ENCODE assay signal across 23 cellular contexts in the genomic region with DNA sequence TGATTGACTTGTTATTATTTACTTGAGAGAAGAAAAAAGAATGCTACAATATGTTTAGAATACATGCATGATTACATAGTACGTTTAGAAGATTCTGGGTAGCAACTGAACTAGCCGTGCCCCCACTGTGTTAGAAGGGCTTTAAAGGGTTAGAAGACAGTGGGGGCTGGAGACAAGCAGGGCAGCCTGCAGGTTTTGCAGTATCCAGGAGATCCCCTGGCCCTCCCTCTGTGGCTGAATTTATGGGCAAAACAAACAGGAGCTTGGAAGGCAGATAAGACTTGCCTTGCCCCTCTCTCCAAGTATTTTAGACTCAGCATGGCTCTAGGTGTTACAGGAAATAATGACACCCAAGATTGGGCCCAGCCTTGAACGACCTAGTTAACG.
"Had no signal": no experiment of that assay in that cellular context is flagged by ENCODE, and none has a peak within 500 bp of the region (broad histone marks: within the 10 kb centered on the region; RNA-seq: fewer than 3 reads in every experiment).

No MANE protein-coding gene starts in this region.

- H3K4me3 Mint-ChIP-seq: dendritic cell treated with granulocyte-macrophage colony-stimulating factor and Interleukin-4, amounts not matched to agents 40 ng/mL and 50 ng/mL, for 4 days; immature natural killer cell; mesothelial cell of epicardium; nephron; stimulated activated naive B cell treated with anti-CD40 and anti-IgM and Interleukin-4, amounts not matched to agents 10 μg/mL and 1 μg/mL and 100 μg/mL, for 72 hours had no signal

- H3K27ac Mint-ChIP-seq: dendritic cell treated with granulocyte-macrophage colony-stimulating factor and Interleukin-4, amounts not matched to agents 40 ng/mL and 50 ng/mL, for 4 days; immature natural killer cell; nephron; stimulated activated naive B cell treated with anti-CD40 and anti-IgM and Interleukin-4, amounts not matched to agents 10 μg/mL and 1 μg/mL and 100 μg/mL, for 72 hours; stimulated activated naive CD8-positive, alpha-beta T cell treated with anti-CD3 and anti-CD28 coated beads, Interleukin-15, amount 100 ng/mL, for 72 hours had no signal

- H3K4me1 ChIP-seq: parathyroid adenoma, psoas muscle, right lobe of liver, testis, tibial nerve, upper lobe of right lung, vagina had no signal

- DNase-seq: erythroblast; immature natural killer cell; kidney; left cardiac atrium; left ventricle myocardium superior; psoas muscle; retina; right lobe of liver; stimulated activated CD4-positive, alpha-beta T cell treated with anti-CD3 and anti-CD28 coated beads, Interleukin-4, amount 100 ng/mL, for 1 hour; stimulated activated CD8-positive, alpha-beta memory T cell treated with anti-CD3 and anti-CD28 coated beads, Interleukin-4, amount 100 ng/mL, for 48 hours; stimulated activated naive B cell treated with anti-CD40 and anti-IgM and Interleukin-4, amounts not matched to agents 10 μg/mL and 1 μg/mL and 100 μg/mL, for 72 hours; stimulated activated naive CD8-positive, alpha-beta T cell treated with anti-CD3 and anti-CD28 coated beads, Interleukin-15, amount 100 ng/mL, for 72 hours; testis; upper lobe of right lung had no signal

- H3K27me3 Mint-ChIP-seq: dendritic cell treated with granulocyte-macrophage colony-stimulating factor and Interleukin-4, amounts not matched to agents 40 ng/mL and 50 ng/mL, for 4 days; stimulated activated naive CD8-positive, alpha-beta T cell treated with anti-CD3 and anti-CD28 coated beads, Interleukin-15, amount 100 ng/mL, for 72 hours had no signal

- H3K9me3 Mint-ChIP-seq: dendritic cell treated with granulocyte-macrophage colony-stimulating factor and Interleukin-4, amounts not matched to agents 40 ng/mL and 50 ng/mL, for 4 days; immature natural killer cell; mesothelial cell of epicardium; nephron; stimulated activated naive B cell treated with anti-CD40 and anti-IgM and Interleukin-4, amounts not matched to agents 10 μg/mL and 1 μg/mL and 100 μg/mL, for 72 hours; stimulated activated naive CD8-positive, alpha-beta T cell treated with anti-CD3 and anti-CD28 coated beads, Interleukin-15, amount 100 ng/mL, for 72 hours had no signal

- H3K4me3 ChIP-seq: lung, psoas muscle, right lobe of liver, testis, tibial nerve, upper lobe of right lung, vagina had no signal

- H3K79me2 ChIP-seq: parathyroid adenoma had no signal

- H2AFZ ChIP-seq: parathyroid adenoma had no signal

- H3K9me3 ChIP-seq: psoas muscle, right lobe of liver, testis, tibial nerve, upper lobe of right lung, vagina had no signal

- H3K36me3 Mint-ChIP-seq: immature natural killer cell; mesothelial cell of epicardium; stimulated activated naive B cell treated with anti-CD40 and anti-IgM and Interleukin-4, amounts not matched to agents 10 μg/mL and 1 μg/mL and 100 μg/mL, for 72 hours had no signal

- FAIRE-seq: colon, kidney had no signal

- H3K9ac ChIP-seq: parathyroid adenoma had no signal

- H3K27me3 ChIP-seq: foreskin keratinocyte, right lobe of liver, testis, tibial nerve, upper lobe of right lung, vagina had no signal

- H3K36me3 ChIP-seq: right lobe of liver, tibial nerve, upper lobe of right lung, vagina had no signal

- ATAC-seq: left cardiac atrium, psoas muscle had no signal

- H3K27ac ChIP-seq: parathyroid adenoma, psoas muscle, right lobe of liver, testis, tibial nerve, upper lobe of right lung, vagina had no signal
